In the genomic region with DNA sequence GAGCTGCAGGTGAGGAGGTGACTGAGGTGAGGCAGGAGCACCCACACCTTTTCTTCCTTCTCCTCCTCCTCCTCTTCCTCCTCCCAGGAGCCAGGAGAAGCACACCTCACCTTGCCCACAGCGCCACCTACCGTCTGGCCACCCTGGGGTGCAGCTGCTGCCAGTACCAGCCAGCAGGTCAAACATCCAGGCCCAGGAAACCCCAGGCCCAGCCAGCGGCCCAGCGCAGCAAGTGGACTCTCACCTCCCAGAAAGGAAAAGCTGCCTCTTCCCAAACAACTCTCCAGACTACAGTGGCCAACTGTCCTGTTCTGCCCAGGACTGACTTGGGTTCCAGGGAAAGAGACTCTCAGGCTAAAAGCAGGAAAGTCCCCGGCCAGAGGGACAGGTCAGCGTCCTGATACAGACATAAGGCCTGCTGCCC, we compare ENCODE assay signal across 8 cellular contexts. TPM values are rescaled to one million over a fixed set of nuclear protein-coding genes. Genes with fewer than 3 reads are reported as not detected.
DNase-seq lines count a peak whose midpoint lies in the region; ATAC-seq and TF ChIP-seq lines count a peak whose summit lies in the region.

No MANE protein-coding gene starts in this region.

- POLR2A ChIA-PET in activated CD8-positive, alpha-beta T cell treated with anti-CD3 and anti-CD28 coated beads, Interleukin-2, amount 10 ng/mL, durations not matched to agents 7 days and 5 days (lab: Charles Lee): no interaction called here

- no peak overlapping the region for H3K27ac Mint-ChIP-seq in activated CD8-positive, alpha-beta T cell treated with anti-CD3 and anti-CD28 coated beads, Interleukin-2, amount 10 ng/mL, durations not matched to agents 7 days and 5 days
- H3K27ac Mint-ChIP-seq in neural progenitor cell: no peak overlapping the region

- H3K4me2 ChIP-seq in neural progenitor cell: no peak overlapping the region

- peak; percentile 83 for TF ChIP-seq CTCF in neural progenitor cell (IDR thresholded peaks at IDR 0.05)
- TF ChIP-seq CTCF in upper lobe of left lung (IDR thresholded peaks at IDR 0.05): peak; percentile 55 to 89 (median 76)

- H3K9me3 Mint-ChIP-seq in activated CD8-positive, alpha-beta T cell treated with anti-CD3 and anti-CD28 coated beads, Interleukin-2, amount 10 ng/mL, durations not matched to agents 7 days and 5 days (ENCODE audit: insufficient read depth): no peaks in the 10 kb centered on the region
- H3K9me3 Mint-ChIP-seq in neural progenitor cell: no peaks in the 10 kb centered on the region

- no peaks in the 10 kb centered on the region for H3K36me3 Mint-ChIP-seq in activated CD8-positive, alpha-beta T cell treated with anti-CD3 and anti-CD28 coated beads, Interleukin-2, amount 10 ng/mL, durations not matched to agents 7 days and 5 days (ENCODE audit: low read depth)
- H3K36me3 Mint-ChIP-seq in neural progenitor cell: no peaks in the 10 kb centered on the region

- CTCF ChIA-PET in activated CD8-positive, alpha-beta T cell treated with anti-CD3 and anti-CD28 coated beads, Interleukin-2, amount 10 ng/mL, durations not matched to agents 7 days and 5 days (lab: Charles Lee): interaction anchor here (0.8 to 3.3 kb wide), 19 partner anchors 8 to 284 kb away, joined by 3 to 29 read pairs (median 5); a partner anchor contains a TSS

- no peaks in the 10 kb centered on the region for H3K27me3 Mint-ChIP-seq in activated CD8-positive, alpha-beta T cell treated with anti-CD3 and anti-CD28 coated beads, Interleukin-2, amount 10 ng/mL, durations not matched to agents 7 days and 5 days (ENCODE audit: low read depth)
- peaks cover 7% of the 10 kb centered on the region for H3K27me3 Mint-ChIP-seq in neural progenitor cell (ENCODE audit: insufficient read depth, low read depth)

- peak; percentile 57 for ATAC-seq in activated CD8-positive, alpha-beta T cell treated with anti-CD3 and anti-CD28 coated beads, Interleukin-2, amount 10 ng/mL, durations not matched to agents 7 days and 5 days
- ATAC-seq in upper lobe of left lung (ENCODE audit: low FRiP score in 2 of 2) (peak in 1 of 2 donors; percentile 51), GM18873 (IDR thresholded peaks at IDR 0.05; ENCODE audit: low FRiP score, unreplicated experiment) (no peak)

- H3K4me1 ChIP-seq in neural progenitor cell (peaks cover 12% of the 10 kb centered on the region), upper lobe of left lung (peaks cover 23 to 40% (median 33%) of the 10 kb centered on the region in 4 donors)

- H3F3A ChIP-seq in neural progenitor cell (ENCODE audit: low read depth): no peaks in the 10 kb centered on the region

- H3K27ac ChIP-seq in neural progenitor cell: no peak overlapping the region
- no peak overlapping the region for H3K27ac ChIP-seq in upper lobe of left lung

- no peak overlapping the region for H3K4me3 Mint-ChIP-seq in activated CD8-positive, alpha-beta T cell treated with anti-CD3 and anti-CD28 coated beads, Interleukin-2, amount 10 ng/mL, durations not matched to agents 7 days and 5 days
- H3K4me3 Mint-ChIP-seq in neural progenitor cell: peak overlapping the region; percentile 59

- H2AFZ ChIP-seq in neural progenitor cell (replicated peaks): no peak overlapping the region

- no peaks in the 10 kb centered on the region for H3K79me2 ChIP-seq in neural progenitor cell (ENCODE audit: low read depth)

- no peaks in the 10 kb centered on the region for H4K20me1 ChIP-seq in neural progenitor cell (ENCODE audit: low read depth)

- H3K27me3 ChIP-seq in neural progenitor cell (no peaks in the 10 kb centered on the region), upper lobe of left lung (no peaks in the 10 kb centered on the region)

- H3K9ac ChIP-seq in neural progenitor cell: no peak overlapping the region

- WGBS in upper lobe of left lung, 2 donors: 57 to 70% methylated on average over 3 to 6 of the region's 6 CpGs

- TF ChIP-seq EP300 in upper lobe of left lung (IDR thresholded peaks at IDR 0.05): no peak

- H3K4me3 ChIP-seq in neural progenitor cell (no peak overlapping the region), upper lobe of left lung (no peak overlapping the region)

- no peaks in the 10 kb centered on the region for H3K9me3 ChIP-seq in neural progenitor cell (ENCODE audit: low read depth)
- no peaks in the 10 kb centered on the region for H3K9me3 ChIP-seq in upper lobe of left lung

- TF ChIP-seq POLR2A in erythroblast (IDR thresholded peaks at IDR 0.05; ENCODE audit: low read length): no peak
- TF ChIP-seq POLR2A in upper lobe of left lung (IDR thresholded peaks at IDR 0.05): no peak

- DNase-seq in NK-92 treated with Interleukin-12 subunit alpha and Interleukin-12 subunit beta, amount 100 ng/mL, for 24 hours (lab: John Stamatoyannopoulos, UW): peak; percentile 11
- no peak for DNase-seq in NK-92 (lab: John Stamatoyannopoulos, UW; ENCODE audit: unreplicated experiment)
- DNase-seq in NCI-H460 (ENCODE audit: extremely low read depth, low read depth): peak; percentile 67
- peak; percentile 73 for DNase-seq in activated CD8-positive, alpha-beta T cell treated with anti-CD3 and anti-CD28 coated beads, Interleukin-2, amount 10 ng/mL, durations not matched to agents 7 days and 5 days
- DNase-seq in erythroblast (lab: John Stamatoyannopoulos, UW): peak; percentile 63 to 83
- DNase-seq in neural progenitor cell (ENCODE audit: low spot score): peak; percentile 83
- peak; percentile 80 to 91 for DNase-seq in upper lobe of left lung

- H3K36me3 ChIP-seq in neural progenitor cell: no peaks in the 10 kb centered on the region
- H3K36me3 ChIP-seq in upper lobe of left lung: no peaks in the 10 kb centered on the region

- H3K4me1 Mint-ChIP-seq in activated CD8-positive, alpha-beta T cell treated with anti-CD3 and anti-CD28 coated beads, Interleukin-2, amount 10 ng/mL, durations not matched to agents 7 days and 5 days (ENCODE audit: low read depth): no peaks in the 10 kb centered on the region
- peaks cover 6% of the 10 kb centered on the region for H3K4me1 Mint-ChIP-seq in neural progenitor cell

RNA-seq across cellular contexts. Expression of a gene that starts 22.7 kb away (rescaled TPM):
- total RNA-seq in NCI-H460 (2014; rRNA removed; shearing (Covaris generic)): 84.7 and 120 TPM in 2 replicates
- 99.1 and 115 TPM in 2 replicates for polyA plus RNA-seq in NCI-H460 (2014; cell fraction: nucleus; rRNA removed)
- 10 to 100 TPM; 14.1 to 17.2 TPM for total RNA-seq in activated CD8-positive, alpha-beta T cell treated with anti-CD3 and anti-CD28 coated beads, Interleukin-2, amount 10 ng/mL, durations not matched to agents 7 days and 5 days
- 17.7 and 50.4 TPM in 2 replicates for total RNA-seq in neural progenitor cell (ENCODE audit: low replicate concordance)
- total RNA-seq in upper lobe of left lung: 10 to 100 TPM; 16.6 to 44.9 (median 32.2) TPM
